In the genomic region with DNA sequence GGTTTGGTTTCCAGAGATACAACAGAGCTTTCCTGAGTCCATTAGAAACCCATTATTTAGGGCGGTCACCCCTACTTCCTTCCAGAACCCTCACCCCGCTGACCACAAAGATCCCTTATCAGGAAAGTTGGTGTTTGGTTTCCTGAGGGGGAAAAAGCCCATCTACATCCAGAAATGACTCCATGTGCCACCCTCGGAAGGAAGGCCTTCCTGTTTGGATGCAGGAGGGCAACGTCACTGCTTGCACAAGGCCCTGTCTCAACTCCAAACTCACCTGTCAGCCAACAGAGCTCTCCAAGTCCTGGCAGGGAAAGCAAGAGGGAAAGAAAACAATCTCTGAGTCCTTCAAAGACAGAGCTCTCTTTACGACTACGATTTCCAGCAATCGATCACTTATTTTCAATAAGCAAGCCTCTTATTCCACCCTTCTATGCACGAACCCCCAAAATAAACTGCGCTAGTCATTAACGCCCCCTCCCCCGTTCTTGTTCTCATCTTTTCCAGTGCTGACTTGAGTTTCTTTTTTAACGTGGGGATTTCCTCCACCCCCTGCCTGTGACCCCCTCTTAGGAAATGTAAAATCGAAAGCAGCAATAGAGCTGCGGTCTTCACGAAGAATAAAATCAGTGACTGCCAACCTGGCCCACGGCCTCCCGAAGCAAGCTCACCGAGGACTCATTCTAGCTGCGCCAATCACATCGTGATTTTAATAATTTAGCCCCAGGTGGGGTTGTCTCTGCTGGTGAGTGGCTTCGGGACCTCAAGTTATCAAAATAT, we compare ENCODE assay signal across 15 cellular contexts.
DNase-seq lines count a peak whose midpoint lies in the region; ATAC-seq lines count a peak whose summit lies in the region.
"Had no signal": no experiment of that assay in that cellular context is flagged by ENCODE, and none has a peak within 500 bp of the region (broad histone marks: within the 10 kb centered on the region; RNA-seq: fewer than 3 reads in every experiment).

No MANE protein-coding gene starts in this region.

- H3K9me3 Mint-ChIP-seq in T-helper 1 cell treated with Interleukin-12 subunit alpha and Interleukin-12 subunit beta and Interleukin-4 antibody, amounts not matched to agents 30 μg/mL and 1 μg/mL, for 36 hours: no peaks in the 10 kb centered on the region

- peak; percentile 35 for DNase-seq in activated CD4-positive, alpha-beta T cell treated with anti-CD3 and anti-CD28 coated beads for 48 hours
- no peak for DNase-seq in activated CD4-positive, alpha-beta T cell treated with anti-CD3 and anti-CD28 coated beads, Interleukin-2, amount 50 U/mL, for 1 hour
- DNase-seq in cerebellar cortex (ENCODE audit: low spot score) (peak; percentile 41), RPMI8226 (no peak)
- DNase-seq in stimulated activated CD8-positive, alpha-beta memory T cell treated with anti-CD3 and anti-CD28 coated beads, Interleukin-7, amount 100 ng/mL, for 4 hours (ENCODE audit: low read depth in 2 of 2): peak; percentile 2 to 34
- DNase-seq: ACHN, DMS153, mesendoderm, MV-4-11, NCI-H524 treated with DMSO at 0.1 percent for 48 hours, Right ventricle myocardium superior, trophoblast cell had no signal

- no peak overlapping the region for H3K27ac Mint-ChIP-seq in T-helper 1 cell treated with Interleukin-12 subunit alpha and Interleukin-12 subunit beta and Interleukin-4 antibody, amounts not matched to agents 30 μg/mL and 1 μg/mL, for 36 hours

- peaks cover 11% of the 10 kb centered on the region for H3K4me1 Mint-ChIP-seq in T-helper 1 cell treated with Interleukin-12 subunit alpha and Interleukin-12 subunit beta and Interleukin-4 antibody, amounts not matched to agents 30 μg/mL and 1 μg/mL, for 36 hours (ENCODE audit: low read depth)

- peak overlapping the region; percentile 19 for H3K4me3 Mint-ChIP-seq in T-helper 1 cell treated with Interleukin-12 subunit alpha and Interleukin-12 subunit beta and Interleukin-4 antibody, amounts not matched to agents 30 μg/mL and 1 μg/mL, for 36 hours

- H3K27me3 Mint-ChIP-seq in T-helper 1 cell treated with Interleukin-12 subunit alpha and Interleukin-12 subunit beta and Interleukin-4 antibody, amounts not matched to agents 30 μg/mL and 1 μg/mL, for 36 hours (ENCODE audit: low read depth): peaks cover 62% of the 10 kb centered on the region

- ATAC-seq in HG03045 (IDR thresholded peaks at IDR 0.05; ENCODE audit: unreplicated experiment) (no peak), HG03095 (IDR thresholded peaks at IDR 0.05; ENCODE audit: unreplicated experiment) (no peak)

- H3K36me3 Mint-ChIP-seq in T-helper 1 cell treated with Interleukin-12 subunit alpha and Interleukin-12 subunit beta and Interleukin-4 antibody, amounts not matched to agents 30 μg/mL and 1 μg/mL, for 36 hours (ENCODE audit: low read depth): no peaks in the 10 kb centered on the region

Comparison
In these comparisons a context has a peak if more than half of its experiments do, and no peak if none do; other contexts are left out.
1. DNase-seq: peak in activated CD4-positive, alpha-beta T cell treated with anti-CD3 and anti-CD28 coated beads for 48 hours (single experiment), cerebellar cortex (single experiment) and stimulated activated CD8-positive, alpha-beta memory T cell treated with anti-CD3 and anti-CD28 coated beads, Interleukin-7, amount 100 ng/mL, for 4 hours (2 of 2); none in activated CD4-positive, alpha-beta T cell treated with anti-CD3 and anti-CD28 coated beads, Interleukin-2, amount 50 U/mL, for 1 hour (single experiment) and RPMI8226 (single experiment).